In the genomic region with DNA sequence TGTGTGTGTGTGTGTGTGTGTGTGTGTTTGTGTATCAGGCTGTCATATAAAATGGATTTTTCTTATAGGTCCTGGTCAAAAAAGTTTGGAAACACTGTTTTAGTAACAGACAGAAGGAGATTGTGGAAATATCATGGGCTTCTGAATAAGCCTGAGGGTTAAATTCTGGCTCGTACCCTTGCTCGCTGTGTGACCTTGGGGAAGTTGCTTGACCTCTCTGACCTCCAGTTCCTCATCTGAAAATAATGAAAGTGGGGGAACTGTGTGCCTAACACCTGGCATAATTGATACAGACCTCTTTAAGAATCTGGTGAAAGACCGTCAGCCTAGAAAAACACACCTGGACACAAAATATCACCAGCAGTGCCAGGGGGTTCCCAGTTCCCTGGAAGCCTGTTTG, we compare ENCODE assay signal across 15 cellular contexts. TPM values are rescaled to one million over a fixed set of nuclear protein-coding genes. Genes with fewer than 3 reads are reported as not detected.
A peak's percentile ranks its signal among the peaks of the same experiment; 100 is the strongest.
DNase-seq lines count a peak whose midpoint lies in the region; ATAC-seq, FAIRE-seq and TF ChIP-seq lines count a peak whose summit lies in the region.
"Had no signal": no experiment of that assay in that cellular context is flagged by ENCODE, and none has a peak within 500 bp of the region (broad histone marks: within the 10 kb centered on the region; RNA-seq: fewer than 3 reads in every experiment).

No MANE protein-coding gene starts in this region.

- no peak overlapping the region for H3K27ac ChIP-seq in CD4-positive, alpha-beta memory T cell (ENCODE audit: low read depth, low read length)
- H3K27ac ChIP-seq: SJSA1 had no signal

- ATAC-seq in activated T-helper 17 cell treated with anti-CD3 and anti-CD28 coated beads, Interleukin-2, amount 50 U/mL, for 72 hours (replicated peaks) = no peak
- ATAC-seq in naive thymus-derived CD8-positive, alpha-beta T cell = no peak
- no peak for ATAC-seq in GM19455 (IDR thresholded peaks at IDR 0.05; ENCODE audit: unreplicated experiment)
- ATAC-seq in HG03432 (IDR thresholded peaks at IDR 0.05; ENCODE audit: unreplicated experiment) = no peak

- H3K27me3 ChIP-seq in CD4-positive, alpha-beta memory T cell (ENCODE audit: insufficient read depth, low read length) = no peaks in the 10 kb centered on the region
- H3K27me3 ChIP-seq: MG63, SJSA1 had no signal

- peaks cover 39 to 49% (median 42%) of the 10 kb centered on the region in 4 donors for H3K4me1 Mint-ChIP-seq in CD4-positive, alpha-beta memory T cell
- H3K4me1 Mint-ChIP-seq in activated T-helper 17 cell treated with anti-CD3 and anti-CD28 coated beads, Interleukin-2, amount 50 U/mL, for 72 hours = peaks cover 47% of the 10 kb centered on the region
- peaks cover 27 to 47% (median 43%) of the 10 kb centered on the region in 4 donors for H3K4me1 Mint-ChIP-seq in naive thymus-derived CD8-positive, alpha-beta T cell

- H3K9me3 Mint-ChIP-seq in CD4-positive, alpha-beta memory T cell = no peaks in the 10 kb centered on the region
- no peaks in the 10 kb centered on the region for H3K9me3 Mint-ChIP-seq in activated T-helper 17 cell treated with anti-CD3 and anti-CD28 coated beads, Interleukin-2, amount 50 U/mL, for 72 hours
- H3K9me3 Mint-ChIP-seq in naive thymus-derived CD8-positive, alpha-beta T cell = no peaks in the 10 kb centered on the region

- peaks cover 44% of the 10 kb centered on the region for H3K4me1 ChIP-seq in CD4-positive, alpha-beta memory T cell (ENCODE audit: insufficient read depth, low read length)

- DNase-seq in CD4-positive, alpha-beta memory T cell = no peak
- DNase-seq in GM12892 (ENCODE audit: insufficient read length) (no peak), glomerular visceral epithelial cell (ENCODE audit: extremely low spot score) (no peak), retina (no peak)
- no peak for DNase-seq in naive thymus-derived CD8-positive, alpha-beta T cell
- DNase-seq: CD4-positive, CD25-positive, alpha-beta regulatory T cell; GOT3; Karpas-422; MG63; NCI-H1092 treated with DMSO at 0.1 percent for 48 hours; NCI-H524 had no signal

- peak; percentile 61 for FAIRE-seq in GM12892 (lab: Jason Lieb, UNC)

- H3K36me3 Mint-ChIP-seq in CD4-positive, alpha-beta memory T cell = peaks cover 64 to 66% of the 10 kb centered on the region in 2 donors
- peaks cover 91% of the 10 kb centered on the region for H3K36me3 Mint-ChIP-seq in activated T-helper 17 cell treated with anti-CD3 and anti-CD28 coated beads, Interleukin-2, amount 50 U/mL, for 72 hours (ENCODE audit: low read depth)
- peaks cover 0 to 76% (median 14%) of the 10 kb centered on the region in 3 donors for H3K36me3 Mint-ChIP-seq in naive thymus-derived CD8-positive, alpha-beta T cell

- POLR2A ChIA-PET in CD4-positive, alpha-beta memory T cell (lab: Charles Lee; ENCODE audit: partially characterized antibody) = interaction anchor here (1.9 kb wide), 1 partner anchor 8 kb away, joined by 5 read pairs; no protein-coding TSS in a partner anchor
- POLR2A ChIA-PET in naive thymus-derived CD8-positive, alpha-beta T cell (lab: Charles Lee) = no interaction called here

- TF ChIP-seq POLR2A in GM12892 (IDR thresholded peaks at IDR 0.05; ENCODE audit: low read depth, low read length) = no peak

- H3K27ac Mint-ChIP-seq in CD4-positive, alpha-beta memory T cell = peak overlapping the region in 6 of 7 donors; percentile 35 to 85 (median 72)
- peak overlapping the region; percentile 73 for H3K27ac Mint-ChIP-seq in activated T-helper 17 cell treated with anti-CD3 and anti-CD28 coated beads, Interleukin-2, amount 50 U/mL, for 72 hours
- H3K27ac Mint-ChIP-seq in naive thymus-derived CD8-positive, alpha-beta T cell = peak overlapping the region in 7 of 10 donors; percentile 28 to 76 (median 54)

- H3K4me3 Mint-ChIP-seq in CD4-positive, alpha-beta memory T cell = no peak overlapping the region
- no peak overlapping the region for H3K4me3 Mint-ChIP-seq in activated T-helper 17 cell treated with anti-CD3 and anti-CD28 coated beads, Interleukin-2, amount 50 U/mL, for 72 hours
- no peak overlapping the region for H3K4me3 Mint-ChIP-seq in naive thymus-derived CD8-positive, alpha-beta T cell

- H3K36me3 ChIP-seq in CD4-positive, alpha-beta memory T cell (ENCODE audit: insufficient read depth, low read length) = peaks cover 79% of the 10 kb centered on the region
- H3K36me3 ChIP-seq: MG63, SJSA1 had no signal

- H3K27me3 Mint-ChIP-seq in CD4-positive, alpha-beta memory T cell = no peaks in the 10 kb centered on the region
- no peaks in the 10 kb centered on the region for H3K27me3 Mint-ChIP-seq in activated T-helper 17 cell treated with anti-CD3 and anti-CD28 coated beads, Interleukin-2, amount 50 U/mL, for 72 hours
- H3K27me3 Mint-ChIP-seq in naive thymus-derived CD8-positive, alpha-beta T cell = no peaks in the 10 kb centered on the region
- H3K27me3 Mint-ChIP-seq: CD4-positive, CD25-positive, alpha-beta regulatory T cell had no signal

- no peak overlapping the region for H3K4me3 ChIP-seq in CD4-positive, alpha-beta memory T cell (ENCODE audit: low read length in 2 of 2)
- H3K4me3 ChIP-seq: MG63, SJSA1 had no signal

- intact Hi-C loops in CD4-positive, alpha-beta memory T cell (cut with micrococcal nuclease) = no loop called here

- CTCF ChIA-PET in CD4-positive, alpha-beta memory T cell (lab: Charles Lee; ENCODE audit: partially characterized antibody) = interaction anchor here (1.8 kb wide), 1 partner anchor 483 kb away, joined by 4 read pairs; no protein-coding TSS in a partner anchor

- H3K9me3 ChIP-seq in CD4-positive, alpha-beta memory T cell (ENCODE audit: control insufficient read depth in 1 of 2, low read length in 2 of 2) = no peaks in the 10 kb centered on the region
- H3K9me3 ChIP-seq: MG63, SJSA1 had no signal

RNA-seq across cellular contexts. Expression of a gene that starts 25.6 kb away (rescaled TPM):
- total RNA-seq in CD4-positive, alpha-beta memory T cell = under 1 TPM; 0.17 to 0.25 TPM
- under 1 TPM; 0.13 to 0.47 TPM for polyA plus RNA-seq in CD4-positive, alpha-beta memory T cell
- 81.7 TPM for polyA plus RNA-seq in GM12892 (2012; ENCODE audit: missing spikeins)
- 1 to 10 TPM; 4.6 to 7.6 TPM for total RNA-seq in activated T-helper 17 cell treated with anti-CD3 and anti-CD28 coated beads, Interleukin-2, amount 50 U/mL, for 72 hours
- total RNA-seq in naive thymus-derived CD8-positive, alpha-beta T cell = under 1 TPM; 0.42 to 0.44 TPM
- polyA plus RNA-seq in naive thymus-derived CD8-positive, alpha-beta T cell = under 1 TPM in 1 of 3 donors, not detected in 2; 0.47 TPM
- total RNA-seq: SJSA1 had no signal
- polyA plus RNA-seq: CD4-positive, CD25-positive, alpha-beta regulatory T cell had no signal
